In the genomic region with DNA sequence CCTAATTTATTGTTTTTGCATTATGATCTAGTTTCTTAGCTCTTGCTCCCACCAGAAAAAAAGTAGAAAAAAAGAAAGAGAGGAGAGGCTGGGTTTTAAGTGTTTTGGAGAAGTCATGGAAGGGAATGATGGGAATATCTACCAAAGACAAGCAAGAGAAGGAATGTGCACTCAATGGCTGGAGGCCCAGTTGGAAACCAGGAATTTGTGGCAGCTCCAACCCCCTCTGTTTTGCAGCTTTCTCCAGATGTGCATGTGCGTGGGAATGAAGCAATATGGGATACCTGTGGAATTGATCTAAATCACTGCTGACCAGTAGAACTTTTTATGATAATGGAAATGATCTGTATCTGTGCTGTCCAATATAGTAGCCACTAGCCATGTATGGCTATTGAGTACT, we compare ENCODE assay signal across 21 cellular contexts. TPM values are rescaled to one million over a fixed set of nuclear protein-coding genes. Genes with fewer than 3 reads are reported as not detected.
"Had no signal": no experiment of that assay in that cellular context is flagged by ENCODE, and none has a peak within 500 bp of the region (broad histone marks: within the 10 kb centered on the region; RNA-seq: fewer than 3 reads in every experiment).

No MANE protein-coding gene starts in this region.

- H3K9me3 ChIP-seq: heart left ventricle, mucosa of descending colon, pancreas, psoas muscle, right atrium auricular region, tibial nerve had no signal

- H3K4me3 ChIP-seq: heart left ventricle, mucosa of descending colon, pancreas, psoas muscle, right atrium auricular region, tibial nerve had no signal

- H3K27ac ChIP-seq: pancreas, psoas muscle, right atrium auricular region, tibial nerve had no signal

- DNase-seq: activated CD4-positive, alpha-beta memory T cell treated with anti-CD3 and anti-CD28 coated beads, Interleukin-2, amount 10 ng/mL, durations not matched to agents 7 days and 5 days; activated CD4-positive, alpha-beta T cell treated with anti-CD3 and anti-CD28 coated beads for 48 hours; activated effector memory CD4-positive, alpha-beta T cell treated with Interleukin-2 at 50 U/mL for 16 hours; activated naive CD4-positive, alpha-beta T cell treated with anti-CD3 and anti-CD28 coated beads for 36 hours; activated naive CD8-positive, alpha-beta T cell treated with anti-CD3 and anti-CD28 coated beads, Interleukin-2, amount 10 ng/mL, durations not matched to agents 7 days and 5 days; activated T-cell treated with anti-CD3 and anti-CD28 coated beads, Interleukin-2, amount 50 U/mL, for 72 hours; amygdala; effector CD8-positive, alpha-beta T cell; erythroblast; heart left ventricle; left colon; mesenchymal stem cell; nephron progenitor cell; pancreas; psoas muscle; stimulated activated CD4-positive, alpha-beta T cell treated with anti-CD3 and anti-CD28 coated beads, Interleukin-1b, Interleukin-23, amount 100 ng/mL, for 48 hours; stimulated activated naive CD8-positive, alpha-beta T cell treated with anti-CD3 and anti-CD28 coated beads, Interleukin-15, amount 100 ng/mL, for 72 hours had no signal

- H3K4me1 ChIP-seq: pancreas, psoas muscle, right atrium auricular region, tibial nerve had no signal

- H3K27me3 ChIP-seq: heart left ventricle, pancreas, right atrium auricular region, tibial nerve had no signal

- ATAC-seq: activated T-cell treated with anti-CD3 and anti-CD28 coated beads, Interleukin-2, amount 50 U/mL, for 72 hours; psoas muscle; stimulated activated naive CD8-positive, alpha-beta T cell treated with anti-CD3 and anti-CD28 coated beads, Interleukin-15, amount 100 ng/mL, for 72 hours had no signal

RNA-seq across cellular contexts. Expression of a gene that starts 41.0 kb away (rescaled TPM):
- total RNA-seq: T-helper 2 cell treated with Interferon-gamma antibody and Interleukin-4, amounts not matched to agents 100 ng/mL and 5 ng/mL, for 36 hours had no signal
